8 cellular contexts compared by ENCODE assay signal in the genomic region with DNA sequence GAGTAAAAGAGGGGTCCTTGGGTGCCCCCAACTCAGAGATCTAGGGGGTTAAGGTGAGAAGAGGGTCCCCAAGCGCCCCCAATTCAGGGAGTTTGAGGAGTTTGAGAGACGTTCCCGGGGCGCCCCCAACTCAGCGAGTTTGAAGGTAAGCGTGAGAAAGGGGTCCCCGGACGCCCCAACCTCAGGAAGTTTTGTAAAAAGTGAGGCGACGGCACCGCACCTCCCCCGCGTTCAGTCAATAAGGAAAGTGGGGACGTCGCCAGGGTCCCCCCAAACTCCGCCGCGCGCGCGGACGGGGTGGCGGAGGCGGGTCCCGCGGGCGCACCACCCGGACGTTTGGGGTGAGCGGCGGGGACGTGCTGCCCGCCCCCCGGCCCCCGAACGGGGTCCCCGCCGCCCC. TPM values are rescaled to one million over a fixed set of nuclear protein-coding genes. Genes with fewer than 3 reads are reported as not detected.
DNase-seq lines count a peak whose midpoint lies in the region; ATAC-seq, FAIRE-seq and TF ChIP-seq lines count a peak whose summit lies in the region.

No MANE protein-coding gene starts in this region.

- H3K36me3 ChIP-seq in WERI-Rb-1 (no peaks in the 10 kb centered on the region), heart left ventricle (no peaks in the 10 kb centered on the region)

- intact Hi-C loops in heart left ventricle (cut with DNase I), result loop anchor here in 7 of 10 donors (1.0 to 5.0 kb wide), 6 partner anchors 43 to 58 kb away; no protein-coding TSS in a partner anchor

- H3K27ac ChIP-seq in WERI-Rb-1, result no peak overlapping the region
- peak overlapping the region in 9 of 12 donors; percentile 17 to 93 (median 85) for H3K27ac ChIP-seq in heart left ventricle

- no peak for TF ChIP-seq CTCF in WERI-Rb-1 (IDR thresholded peaks at IDR 0.05; ENCODE audit: low read depth, low read length)
- no peak for TF ChIP-seq CTCF in heart left ventricle (IDR thresholded peaks at IDR 0.05)

- no peak for TF ChIP-seq POLR2A in heart left ventricle (IDR thresholded peaks at IDR 0.05)

- no peak for FAIRE-seq in frontal cortex (lab: Jason Lieb, UNC)

- peak overlapping the region; percentile 61 for H3K4me3 ChIP-seq in WERI-Rb-1 (ENCODE audit: low read depth, low read length)
- H3K4me3 ChIP-seq in heart left ventricle, result peak overlapping the region; percentile 48 to 84 (median 70)
- H3K4me3 ChIP-seq in skeletal muscle cell (ENCODE audit: low read depth, low read length), result peak overlapping the region; percentile 63

- H3K27me3 ChIP-seq in WERI-Rb-1 (ENCODE audit: insufficient read depth, low read depth, severe bottlenecking), result no peaks in the 10 kb centered on the region
- no peaks in the 10 kb centered on the region for H3K27me3 ChIP-seq in heart left ventricle

- no peak for DNase-seq in WERI-Rb-1
- no peak for DNase-seq in heart left ventricle
- no peak for DNase-seq in skeletal muscle cell (ENCODE audit: low read depth)
- DNase-seq in DMS79 treated with DMSO at 0.1 percent for 48 hours (lab: John Stamatoyannopoulos, UW), result no peak
- DNase-seq in NCI-H2081 treated with DMSO at 0.1 percent for 48 hours (lab: John Stamatoyannopoulos, UW), result no peak
- no peak for DNase-seq in frontal cortex (ENCODE audit: low spot score in 2 of 2)
- no peak for DNase-seq in NCI-H1105 treated with DMSO at 0.1 percent for 48 hours (lab: John Stamatoyannopoulos, UW)

- H3K4me1 ChIP-seq in heart left ventricle, result peaks cover 0 to 38% (median 16%) of the 10 kb centered on the region in 12 donors

- no peaks in the 10 kb centered on the region for H3K9me3 ChIP-seq in WERI-Rb-1 (ENCODE audit: severe bottlenecking)
- H3K9me3 ChIP-seq in heart left ventricle, result no peaks in the 10 kb centered on the region

- ATAC-seq in GM21717 (IDR thresholded peaks at IDR 0.05; ENCODE audit: unreplicated experiment) (peak; percentile 7), heart left ventricle (no peak)

- 0 to 2% (median 1%) methylated on average over 11 to 38 of the region's 38 CpGs for WGBS in heart left ventricle, 4 donors

RNA-seq across cellular contexts. Expression of gene RFX2, which starts 0.4 kb away (rescaled TPM):
- 10 to 100 TPM in 1 of 9 donors, 1 to 10 TPM in 8; 2.8 to 20.0 (median 5.8) TPM for total RNA-seq in heart left ventricle
- polyA plus RNA-seq in heart left ventricle, result 1 to 10 TPM; 6.9 to 7.0 TPM
- total RNA-seq in frontal cortex, result 5.7 TPM

RNA-seq across cellular contexts. Expression of gene ACSBG2, which starts 25.5 kb away (rescaled TPM):
- total RNA-seq in heart left ventricle, result not detected
- not detected for polyA plus RNA-seq in heart left ventricle
- total RNA-seq in frontal cortex, result not detected
